22 cellular contexts compared by ENCODE assay signal in the genomic region with DNA sequence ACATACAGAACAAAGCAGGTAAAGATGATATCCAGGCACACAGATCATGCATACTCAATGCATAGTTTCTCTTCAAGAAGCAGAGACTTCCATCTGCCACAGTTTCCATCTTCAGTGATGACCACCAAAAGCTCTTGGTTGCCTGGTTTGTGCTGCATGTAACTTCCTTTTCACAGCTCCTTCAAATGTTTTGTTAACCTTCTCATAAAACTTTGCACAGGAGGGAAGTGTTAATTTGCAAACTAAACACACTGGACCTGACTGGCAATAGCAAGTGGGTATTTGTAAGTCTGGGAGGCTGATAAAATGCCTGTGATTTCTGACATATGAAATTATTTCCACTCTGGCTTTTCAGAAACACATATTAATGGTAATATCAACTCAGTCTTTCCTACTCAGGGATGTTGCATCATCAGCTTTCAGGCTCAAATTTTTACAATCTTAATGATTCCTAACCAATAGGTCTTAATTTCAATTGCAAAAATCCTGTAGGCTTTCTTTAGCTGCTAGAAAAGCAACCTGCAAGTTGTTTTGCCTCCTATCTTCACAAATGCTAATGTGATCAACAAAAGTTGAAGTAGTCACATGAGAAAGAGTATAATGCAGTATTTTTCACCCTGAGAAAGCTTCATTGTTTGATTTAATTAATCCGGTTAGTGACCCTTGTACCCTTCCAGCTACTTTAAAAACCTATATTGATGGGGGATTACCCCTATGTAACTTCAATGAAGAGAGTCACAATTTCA.
"Had no signal": no experiment of that assay in that cellular context is flagged by ENCODE, and none has a peak within 500 bp of the region (broad histone marks: within the 10 kb centered on the region; RNA-seq: fewer than 3 reads in every experiment).

No MANE protein-coding gene starts in this region.

- ATAC-seq: activated CD8-positive, alpha-beta T cell treated with anti-CD3 and anti-CD28 coated beads, Interleukin-2, amount 10 ng/mL, durations not matched to agents 7 days and 5 days; body of pancreas; effector memory CD8-positive, alpha-beta T cell; left ventricle myocardium superior; naive thymus-derived CD4-positive, alpha-beta T cell; stimulated activated naive CD8-positive, alpha-beta T cell treated with anti-CD3 and anti-CD28 coated beads, Interleukin-15, Interleukin-2, amounts not matched to agents 100 U/mL and 50 U/mL, for 24 hours had no signal

- H3K27ac ChIP-seq: body of pancreas, epithelial cell of prostate, spleen, tibial artery had no signal

- H3K27me3 Mint-ChIP-seq: activated CD4-positive, alpha-beta T cell treated with anti-CD3 and anti-CD28 coated beads, Interleukin-2, amount 10 ng/mL, durations not matched to agents 24 days and 14 days; memory B cell had no signal

- H3K9me3 ChIP-seq: body of pancreas, spleen, tibial artery had no signal

- H3K4me3 ChIP-seq: body of pancreas, spleen, tibial artery had no signal

- H3K27ac Mint-ChIP-seq: activated CD4-positive, alpha-beta T cell treated with anti-CD3 and anti-CD28 coated beads, Interleukin-2, amount 10 ng/mL, durations not matched to agents 24 days and 14 days; activated CD8-positive, alpha-beta T cell treated with anti-CD3 and anti-CD28 coated beads, Interleukin-2, amount 10 ng/mL, durations not matched to agents 7 days and 5 days; activated T-cell treated with anti-CD3 and anti-CD28 coated beads, Interleukin-2, amount 50 U/mL, for 24 hours; activated T-helper 2 cell treated with anti-CD3 and anti-CD28 coated beads, Interferon-gamma antibody, Interleukin-2, Interleukin-4, amounts not matched to agents 10 μg/mL and 5 μg/mL and 100 μg/mL, durations not matched to agents 14 hours and 24 hours and 36 hours; effector memory CD8-positive, alpha-beta T cell; memory B cell; naive thymus-derived CD4-positive, alpha-beta T cell had no signal

- H3K4me3 Mint-ChIP-seq: activated CD4-positive, alpha-beta T cell treated with anti-CD3 and anti-CD28 coated beads, Interleukin-2, amount 10 ng/mL, durations not matched to agents 24 days and 14 days; activated CD8-positive, alpha-beta T cell treated with anti-CD3 and anti-CD28 coated beads, Interleukin-2, amount 10 ng/mL, durations not matched to agents 7 days and 5 days; activated T-cell treated with anti-CD3 and anti-CD28 coated beads, Interleukin-2, amount 50 U/mL, for 24 hours; effector memory CD8-positive, alpha-beta T cell; memory B cell; naive thymus-derived CD4-positive, alpha-beta T cell had no signal

- H3K36me3 Mint-ChIP-seq: memory B cell had no signal

- H3K9me3 Mint-ChIP-seq: activated T-cell treated with anti-CD3 and anti-CD28 coated beads, Interleukin-2, amount 50 U/mL, for 24 hours; activated T-helper 2 cell treated with anti-CD3 and anti-CD28 coated beads, Interferon-gamma antibody, Interleukin-2, Interleukin-4, amounts not matched to agents 10 μg/mL and 5 μg/mL and 100 μg/mL, durations not matched to agents 14 hours and 24 hours and 36 hours; memory B cell had no signal

- DNase-seq: activated CD4-positive, alpha-beta T cell treated with anti-CD3 and anti-CD28 coated beads, Interleukin-2, amount 10 ng/mL, durations not matched to agents 24 days and 14 days; activated CD4-positive, CD25-positive, alpha-beta regulatory T cell; activated CD8-positive, alpha-beta T cell treated with anti-CD3 and anti-CD28 coated beads, Interleukin-2, amount 10 ng/mL, durations not matched to agents 7 days and 5 days; activated naive CD4-positive, alpha-beta T cell treated with Interleukin-2 at 50 U/mL for 16 hours; activated T-cell treated with anti-CD3 and anti-CD28 coated beads, Interleukin-2, amount 50 U/mL, for 24 hours; body of pancreas; effector memory CD8-positive, alpha-beta T cell; foreskin melanocyte; hypothalamus; left ventricle myocardium superior; naive thymus-derived CD4-positive, alpha-beta T cell; nucleus accumbens; spleen; stimulated activated CD8-positive, alpha-beta memory T cell treated with anti-CD3 and anti-CD28 coated beads, Interleukin-4, amount 100 ng/mL, for 48 hours; stimulated activated naive CD8-positive, alpha-beta T cell treated with anti-CD3 and anti-CD28 coated beads, Interleukin-15, Interleukin-2, amounts not matched to agents 100 U/mL and 50 U/mL, for 24 hours; substantia nigra; T-helper 1 cell; T-helper 9 cell; tibial artery had no signal

- H3K4me1 Mint-ChIP-seq: activated CD4-positive, alpha-beta T cell treated with anti-CD3 and anti-CD28 coated beads, Interleukin-2, amount 10 ng/mL, durations not matched to agents 24 days and 14 days; memory B cell; naive thymus-derived CD4-positive, alpha-beta T cell had no signal

- H3K36me3 ChIP-seq: spleen, tibial artery had no signal

- H3K4me1 ChIP-seq: body of pancreas, spleen, tibial artery had no signal

- H3K27me3 ChIP-seq: body of pancreas, spleen, tibial artery had no signal
